ENCODE assay signal across 18 cellular contexts in the genomic region with DNA sequence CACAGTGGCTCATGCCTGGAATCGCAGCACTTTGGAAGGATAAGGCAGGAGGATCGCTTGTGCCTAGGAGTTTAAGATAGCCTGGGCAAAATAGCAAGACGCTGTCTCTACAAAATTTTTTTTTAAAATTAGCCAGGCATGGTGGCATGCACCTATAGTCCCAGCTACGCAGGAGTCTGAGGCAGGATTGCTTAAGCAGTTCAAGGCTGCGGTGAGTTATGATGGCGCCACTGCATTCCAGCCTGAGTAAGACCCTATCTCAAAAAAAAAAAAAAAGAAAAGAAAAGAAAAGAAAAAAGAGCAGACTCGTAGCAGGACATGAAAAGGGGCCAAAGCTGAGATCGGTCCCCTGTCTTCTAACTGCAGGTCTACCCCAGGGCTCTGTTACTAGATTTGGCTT. TPM values are rescaled to one million over a fixed set of nuclear protein-coding genes. Genes with fewer than 3 reads are reported as not detected.
"Had no signal": no experiment of that assay in that cellular context is flagged by ENCODE, and none has a peak within 500 bp of the region (broad histone marks: within the 10 kb centered on the region; RNA-seq: fewer than 3 reads in every experiment).

No MANE protein-coding gene starts in this region.

- H3K9me3 Mint-ChIP-seq: activated naive CD8-positive, alpha-beta T cell treated with anti-CD3 and anti-CD28 coated beads for 36 hours; memory B cell; naive thymus-derived CD8-positive, alpha-beta T cell; stimulated activated naive CD8-positive, alpha-beta T cell treated with anti-CD3 and anti-CD28 coated beads, Interleukin-15, amount 100 ng/mL, for 72 hours had no signal

- H3K36me3 ChIP-seq: breast epithelium, esophagus muscularis mucosa, upper lobe of left lung had no signal

- H3K4me3 ChIP-seq: breast epithelium, esophagus muscularis mucosa, hepatocyte, SK-N-MC, smooth muscle cell, upper lobe of left lung had no signal

- H3K4me2 ChIP-seq: hepatocyte, smooth muscle cell had no signal

- H3K4me1 ChIP-seq: breast epithelium, foreskin keratinocyte, upper lobe of left lung had no signal

- H3K4me3 Mint-ChIP-seq: activated CD4-positive, alpha-beta T cell treated with anti-CD3 and anti-CD28 coated beads for 36 hours; activated naive CD8-positive, alpha-beta T cell treated with anti-CD3 and anti-CD28 coated beads for 36 hours; memory B cell; naive thymus-derived CD8-positive, alpha-beta T cell; stimulated activated naive CD8-positive, alpha-beta T cell treated with anti-CD3 and anti-CD28 coated beads, Interleukin-15, amount 100 ng/mL, for 72 hours had no signal

- H3K9me3 ChIP-seq: breast epithelium, esophagus muscularis mucosa, upper lobe of left lung had no signal

- H2AFZ ChIP-seq: hepatocyte had no signal

- H3K4me1 Mint-ChIP-seq: activated CD4-positive, alpha-beta T cell treated with anti-CD3 and anti-CD28 coated beads for 36 hours; activated naive CD8-positive, alpha-beta T cell treated with anti-CD3 and anti-CD28 coated beads for 36 hours; memory B cell; stimulated activated naive CD8-positive, alpha-beta T cell treated with anti-CD3 and anti-CD28 coated beads, Interleukin-15, amount 100 ng/mL, for 72 hours had no signal

- H3K27ac Mint-ChIP-seq: activated CD4-positive, alpha-beta T cell treated with anti-CD3 and anti-CD28 coated beads for 36 hours; activated naive CD8-positive, alpha-beta T cell treated with anti-CD3 and anti-CD28 coated beads for 36 hours; memory B cell; naive thymus-derived CD8-positive, alpha-beta T cell; progenitor cell of endocrine pancreas had no signal

- H3K79me2 ChIP-seq: hepatocyte had no signal

- DNase-seq: activated CD4-positive, alpha-beta T cell treated with anti-CD3 and anti-CD28 coated beads for 36 hours; activated CD4-positive, alpha-beta T cell treated with anti-CD3 and anti-CD28 coated beads, Interleukin-2, amount 50 U/mL, for 48 hours; activated naive CD4-positive, alpha-beta T cell; activated naive CD8-positive, alpha-beta T cell treated with anti-CD3 and anti-CD28 coated beads for 36 hours; effector CD8-positive, alpha-beta T cell; foreskin keratinocyte; naive thymus-derived CD8-positive, alpha-beta T cell; stimulated activated CD4-positive, alpha-beta T cell treated with anti-CD3 and anti-CD28 coated beads, Interleukin-4, amount 100 ng/mL, for 1 hour; stimulated activated naive CD8-positive, alpha-beta T cell treated with anti-CD3 and anti-CD28 coated beads, Interleukin-15, amount 100 ng/mL, for 72 hours; upper lobe of left lung had no signal

- ATAC-seq: activated CD4-positive, alpha-beta T cell treated with anti-CD3 and anti-CD28 coated beads for 36 hours; foreskin keratinocyte; naive thymus-derived CD8-positive, alpha-beta T cell; stimulated activated naive CD8-positive, alpha-beta T cell treated with anti-CD3 and anti-CD28 coated beads, Interleukin-15, amount 100 ng/mL, for 72 hours had no signal

- H3K27ac ChIP-seq: breast epithelium, esophagus muscularis mucosa, foreskin keratinocyte, hepatocyte, SK-N-MC, upper lobe of left lung had no signal

- H3K27me3 ChIP-seq: breast epithelium, esophagus muscularis mucosa, foreskin keratinocyte, hepatocyte, upper lobe of left lung had no signal

- H3K27me3 Mint-ChIP-seq: activated CD4-positive, alpha-beta T cell treated with anti-CD3 and anti-CD28 coated beads for 36 hours; activated naive CD8-positive, alpha-beta T cell treated with anti-CD3 and anti-CD28 coated beads for 36 hours; naive thymus-derived CD8-positive, alpha-beta T cell; progenitor cell of endocrine pancreas; stimulated activated naive CD8-positive, alpha-beta T cell treated with anti-CD3 and anti-CD28 coated beads, Interleukin-15, amount 100 ng/mL, for 72 hours had no signal

- H3K36me3 Mint-ChIP-seq: activated naive CD8-positive, alpha-beta T cell treated with anti-CD3 and anti-CD28 coated beads for 36 hours; memory B cell; naive thymus-derived CD8-positive, alpha-beta T cell had no signal

RNA-seq across cellular contexts. Expression of a gene that starts 18.9 kb away (rescaled TPM):
- total RNA-seq: endothelial cell of umbilical vein had no signal
